10 cellular contexts compared by ENCODE assay signal in genomic region chr20:34262488-34263288, GRCh38. TPM values are rescaled to one million over a fixed set of nuclear protein-coding genes. Genes with fewer than 3 reads are reported as not detected.
DNase-seq lines count a peak whose midpoint lies in the region; ATAC-seq and TF ChIP-seq lines count a peak whose summit lies in the region.
"Had no signal": no experiment of that assay in that cellular context is flagged by ENCODE, and none has a peak within 500 bp of the region (broad histone marks: within the 10 kb centered on the region; RNA-seq: fewer than 3 reads in every experiment).

No MANE protein-coding gene starts in this region.

- H3K36me3 Mint-ChIP-seq in neural crest cell (ENCODE audit: low read depth), result no peaks in the 10 kb centered on the region

- H3K4me1 Mint-ChIP-seq in neural crest cell, result peaks cover 18% of the 10 kb centered on the region

- no peaks in the 10 kb centered on the region for H3K27me3 Mint-ChIP-seq in neural crest cell (ENCODE audit: low read depth)

- TF ChIP-seq CTCF in fibroblast of the aortic adventitia (IDR thresholded peaks at IDR 0.05; ENCODE audit: insufficient read depth, low read length) (no peak), neural crest cell (conservative IDR thresholded peaks at IDR 0.05) (no peak)

- H3K27ac Mint-ChIP-seq in neural crest cell (ENCODE audit: unreplicated experiment), result peak overlapping the region; percentile 90

- H3K9me3 Mint-ChIP-seq in neural crest cell, result no peaks in the 10 kb centered on the region

- no peak overlapping the region for H3K4me3 ChIP-seq in fibroblast of the aortic adventitia (ENCODE audit: low read depth, low read length)

- ATAC-seq in activated CD4-positive, CD25-positive, alpha-beta regulatory T cell treated with anti-CD3 and anti-CD28 coated beads, Interleukin-2, amount 50 U/mL, for 24 hours, result no peak

- H3K4me3 Mint-ChIP-seq in neural crest cell, result peak overlapping the region; percentile 36

- DNase-seq in AG20443 (ENCODE audit: low spot score) (peak; percentile 51), NOMO-1 (lab: John Stamatoyannopoulos, UW; ENCODE audit: unreplicated experiment in 2 of 2) (peak; percentile 68 to 90), fibroblast of the aortic adventitia (ENCODE audit: low read depth) (peak; percentile 69), neural crest cell (ENCODE audit: low read depth, low spot score) (no peak), COLO829 (ENCODE audit: low spot score) (no peak), foreskin melanocyte (no peak), NCI-H187 (lab: John Stamatoyannopoulos, UW) (no peak)
- DNase-seq: kidney glomerular epithelial cell, SW 1271 had no signal

RNA-seq across cellular contexts. Expression of gene ASIP, which starts 21.5 kb away (rescaled TPM):
- total RNA-seq in fibroblast of the aortic adventitia (ENCODE audit: low replicate concordance), result not detected in 2 replicates
- not detected in 2 replicates for total RNA-seq in neural crest cell

RNA-seq across cellular contexts. Expression of gene AHCY, which starts 40.5 kb away (rescaled TPM):
- total RNA-seq in fibroblast of the aortic adventitia (ENCODE audit: low replicate concordance) (29.3 and 88.3 TPM in 2 replicates), neural crest cell (358 TPM in 2 replicates)

Comparison
In these comparisons a context has a peak if more than half of its experiments do, and no peak if none do; other contexts are left out.
1. DNase-seq: peak in AG20443 (single experiment), NOMO-1 (2 of 2) and fibroblast of the aortic adventitia (single experiment); none in neural crest cell (single experiment), COLO829 (single experiment), foreskin melanocyte (single experiment) and NCI-H187 (0 of 2).